In the genomic region with DNA sequence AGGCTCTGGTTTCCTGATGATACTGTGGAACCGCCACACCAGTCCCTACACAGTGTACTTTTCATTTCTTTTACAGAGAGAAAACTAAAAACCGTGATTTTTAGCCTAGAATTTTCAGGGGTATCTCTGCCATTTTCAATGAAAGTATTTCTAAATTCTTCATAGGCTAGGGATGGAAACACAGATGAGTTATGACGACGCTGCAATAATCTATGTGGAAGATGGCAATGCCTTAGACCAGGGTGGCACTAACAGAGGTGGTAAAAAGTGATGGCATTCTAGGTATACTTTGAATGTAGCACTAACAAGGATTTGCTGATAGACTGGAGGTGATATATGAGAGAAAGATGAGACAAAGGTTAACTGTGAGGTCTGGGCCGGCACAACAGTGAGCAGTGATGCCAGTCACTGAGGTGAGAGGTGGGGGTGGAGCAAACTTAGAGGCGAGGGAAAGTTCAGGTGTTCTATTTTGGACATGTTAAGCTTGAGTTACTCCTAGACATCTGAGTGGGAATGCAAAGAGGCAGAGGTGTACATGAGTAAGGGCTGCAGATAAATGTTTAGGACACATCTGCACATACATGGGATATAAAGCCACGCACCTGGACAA, we compare ENCODE assay signal across 19 cellular contexts. TPM values are rescaled to one million over a fixed set of nuclear protein-coding genes. Genes with fewer than 3 reads are reported as not detected.
DNase-seq lines count a peak whose midpoint lies in the region; ATAC-seq, FAIRE-seq and TF ChIP-seq lines count a peak whose summit lies in the region.
"Had no signal": no experiment of that assay in that cellular context is flagged by ENCODE, and none has a peak within 500 bp of the region (broad histone marks: within the 10 kb centered on the region; RNA-seq: fewer than 3 reads in every experiment).

No MANE protein-coding gene starts in this region.

- H3K9me3 ChIP-seq in HepG2 (ENCODE audit: low read length), result no peaks in the 10 kb centered on the region
- no peaks in the 10 kb centered on the region for H3K9me3 ChIP-seq in right lobe of liver
- no peaks in the 10 kb centered on the region for H3K9me3 ChIP-seq in vagina
- H3K9me3 ChIP-seq in mucosa of descending colon, result no peaks in the 10 kb centered on the region
- H3K9me3 ChIP-seq: gastroesophageal sphincter, spleen had no signal

- H4K20me1 ChIP-seq in HepG2 (ENCODE audit: insufficient read depth, low read length), result no peaks in the 10 kb centered on the region

- intact Hi-C loops in HepG2 (cut with micrococcal nuclease; ENCODE audit: unreplicated experiment), result no loop called here
- intact Hi-C loops in right lobe of liver (cut with DNase I), result no loop called here
- intact Hi-C loops in vagina (cut with DNase I), result no loop called here
- intact Hi-C loops in mucosa of descending colon (cut with DNase I, micrococcal nuclease), result no loop called here

- no peak for TF ChIP-seq CTCF in HepG2 (CRISPR knock-in tag; IDR thresholded peaks at IDR 0.05)
- no peak for TF ChIP-seq CTCF in right lobe of liver (IDR thresholded peaks at IDR 0.05)
- TF ChIP-seq CTCF in vagina (IDR thresholded peaks at IDR 0.05), result no peak
- no peak for TF ChIP-seq CTCF in mucosa of descending colon (IDR thresholded peaks at IDR 0.05)

- DNase-seq in HepG2 (ENCODE audit: low spot score), result no peak
- DNase-seq in right lobe of liver, result no peak
- no peak for DNase-seq in vagina (ENCODE audit: extremely low spot score in 2 of 2)
- no peak for DNase-seq in activated CD4-positive, alpha-beta memory T cell treated with anti-CD3 and anti-CD28 coated beads, Interleukin-2, amount 10 ng/mL, durations not matched to agents 7 days and 5 days
- DNase-seq in activated T-cell treated with anti-CD3 and anti-CD28 coated beads, Interleukin-2, amount 50 U/mL, for 72 hours, result no peak
- DNase-seq in mucosa of descending colon, result no peak
- DNase-seq: activated naive CD4-positive, alpha-beta T cell treated with anti-CD3 and anti-CD28 coated beads, Interleukin-2, amount 50 U/mL, for 16 hours; GDM1; KBM-7; NCI-H1417; NCI-H446; PC-3; spleen had no signal

- CTCF ChIA-PET in HepG2 (lab: Yijun Ruan, JAX; ENCODE audit: low intra/inter-chr PET ratio, low total read pairs), result no interaction called here
- CTCF ChIA-PET in activated CD4-positive, alpha-beta memory T cell treated with anti-CD3 and anti-CD28 coated beads, Interleukin-2, amount 10 ng/mL, durations not matched to agents 7 days and 5 days (lab: Charles Lee), result no interaction called here

- TF ChIP-seq POLR2A in HepG2 (IDR thresholded peaks at IDR 0.05; ENCODE audit: insufficient read depth in 1 of 2, low read depth in 2 of 2, low read length in 2 of 2) (no peak), right lobe of liver (IDR thresholded peaks at IDR 0.05) (no peak), vagina (IDR thresholded peaks at IDR 0.05) (no peak)

- 97% methylated on average over 7 of the region's 7 CpGs for WGBS in HepG2 (ENCODE audit: low lambda C conversion rate)
- 96% methylated on average over 7 of the region's 7 CpGs for WGBS in right lobe of liver (ENCODE audit: insufficient coverage, low coverage, low lambda C conversion rate, missing lambda C conversion rate)

- peaks cover 27 to 81% of the 10 kb centered on the region in 2 experiments for H3K36me3 ChIP-seq in HepG2 (replicated peaks in 1 of 2; ENCODE audit: control insufficient read depth in 1 of 2, insufficient read depth in 2 of 2, low read length in 2 of 2)
- H3K36me3 ChIP-seq in right lobe of liver, result peaks cover 0 to 27% (median 5%) of the 10 kb centered on the region in 4 donors
- H3K36me3 ChIP-seq in vagina, result peaks cover 0 to 6% of the 10 kb centered on the region in 2 donors
- no peaks in the 10 kb centered on the region for H3K36me3 ChIP-seq in mucosa of descending colon (ENCODE audit: low read depth)

- no peak overlapping the region for H3K27ac ChIP-seq in HepG2 (ENCODE audit: extremely low read length, insufficient read depth, low read length)
- H3K27ac ChIP-seq in right lobe of liver, result no peak overlapping the region
- peak overlapping the region; percentile 37 for H3K27ac ChIP-seq in vagina
- H3K27ac ChIP-seq: gastroesophageal sphincter, parathyroid adenoma had no signal

- no peak overlapping the region for H3K4me2 ChIP-seq in HepG2 (ENCODE audit: low read depth, low read length)

- FAIRE-seq in HepG2 (lab: Jason Lieb, UNC), result no peak
- FAIRE-seq: bronchial epithelial cell, H1 had no signal

- no peaks in the 10 kb centered on the region for H3K79me2 ChIP-seq in HepG2 (ENCODE audit: insufficient read depth, low read length)
- H3K79me2 ChIP-seq: parathyroid adenoma had no signal

- H3K9me3 Mint-ChIP-seq in activated CD4-positive, alpha-beta memory T cell treated with anti-CD3 and anti-CD28 coated beads, Interleukin-2, amount 10 ng/mL, durations not matched to agents 7 days and 5 days, result no peaks in the 10 kb centered on the region
- no peaks in the 10 kb centered on the region for H3K9me3 Mint-ChIP-seq in activated T-cell treated with anti-CD3 and anti-CD28 coated beads, Interleukin-2, amount 50 U/mL, for 72 hours

- H3K27me3 Mint-ChIP-seq in activated CD4-positive, alpha-beta memory T cell treated with anti-CD3 and anti-CD28 coated beads, Interleukin-2, amount 10 ng/mL, durations not matched to agents 7 days and 5 days, result no peaks in the 10 kb centered on the region
- no peaks in the 10 kb centered on the region for H3K27me3 Mint-ChIP-seq in activated T-cell treated with anti-CD3 and anti-CD28 coated beads, Interleukin-2, amount 50 U/mL, for 72 hours (ENCODE audit: low read depth)

- H3K4me1 ChIP-seq in HepG2 (ENCODE audit: insufficient read depth, low read length) (no peaks in the 10 kb centered on the region), right lobe of liver (no peaks in the 10 kb centered on the region), vagina (peaks cover 24% of the 10 kb centered on the region), mucosa of descending colon (ENCODE audit: low read depth) (no peaks in the 10 kb centered on the region)
- H3K4me1 ChIP-seq: gastroesophageal sphincter, parathyroid adenoma had no signal

- H3K9ac ChIP-seq in HepG2 (ENCODE audit: insufficient read depth, low read depth, low read length), result no peak overlapping the region
- H3K9ac ChIP-seq: parathyroid adenoma had no signal

- peaks cover 2% of the 10 kb centered on the region for H3K4me1 Mint-ChIP-seq in activated CD4-positive, alpha-beta memory T cell treated with anti-CD3 and anti-CD28 coated beads, Interleukin-2, amount 10 ng/mL, durations not matched to agents 7 days and 5 days
- H3K4me1 Mint-ChIP-seq in activated T-cell treated with anti-CD3 and anti-CD28 coated beads, Interleukin-2, amount 50 U/mL, for 72 hours (ENCODE audit: low read depth), result no peaks in the 10 kb centered on the region

- peaks cover 38% of the 10 kb centered on the region for H3K36me3 Mint-ChIP-seq in activated CD4-positive, alpha-beta memory T cell treated with anti-CD3 and anti-CD28 coated beads, Interleukin-2, amount 10 ng/mL, durations not matched to agents 7 days and 5 days (ENCODE audit: low read depth)
- H3K36me3 Mint-ChIP-seq in activated T-cell treated with anti-CD3 and anti-CD28 coated beads, Interleukin-2, amount 50 U/mL, for 72 hours (ENCODE audit: insufficient read depth in 2 of 2), result peaks cover 10 to 32% of the 10 kb centered on the region in 2 donors

- H3K27ac Mint-ChIP-seq in activated CD4-positive, alpha-beta memory T cell treated with anti-CD3 and anti-CD28 coated beads, Interleukin-2, amount 10 ng/mL, durations not matched to agents 7 days and 5 days, result no peak overlapping the region
- no peak overlapping the region for H3K27ac Mint-ChIP-seq in activated T-cell treated with anti-CD3 and anti-CD28 coated beads, Interleukin-2, amount 50 U/mL, for 72 hours

- H3K4me3 ChIP-seq in HepG2 (replicated peaks in 1 of 3; ENCODE audit: insufficient read depth in 1 of 3, low read depth in 2 of 3, low read length in 3 of 3), result no peak overlapping the region
- no peak overlapping the region for H3K4me3 ChIP-seq in right lobe of liver
- no peak overlapping the region for H3K4me3 ChIP-seq in vagina
- no peak overlapping the region for H3K4me3 ChIP-seq in mucosa of descending colon
- H3K4me3 ChIP-seq: gastroesophageal sphincter, spleen had no signal

- TF ChIP-seq RAD21 in HepG2 (CRISPR knock-in tag; IDR thresholded peaks at IDR 0.05), result no peak

- H3K4me3 Mint-ChIP-seq in activated CD4-positive, alpha-beta memory T cell treated with anti-CD3 and anti-CD28 coated beads, Interleukin-2, amount 10 ng/mL, durations not matched to agents 7 days and 5 days, result no peak overlapping the region
- H3K4me3 Mint-ChIP-seq in activated T-cell treated with anti-CD3 and anti-CD28 coated beads, Interleukin-2, amount 50 U/mL, for 72 hours, result no peak overlapping the region

- no TSS peak for BruUV-seq in HepG2 (replicated peaks; lab: Mats Ljungman, UMichigan)

- ATAC-seq in HepG2 (peak; percentile 24; the same call in 1 of the 3 replicates), right lobe of liver (no peak), HG02642 (IDR thresholded peaks at IDR 0.05; ENCODE audit: poor library complexity, unreplicated experiment) (peak; percentile 38), HG03442 (IDR thresholded peaks at IDR 0.05; ENCODE audit: unreplicated experiment) (peak; percentile 7), mucosa of descending colon (no peak)
- ATAC-seq in activated T-cell treated with anti-CD3 and anti-CD28 coated beads, Interleukin-2, amount 50 U/mL, for 72 hours (replicated peaks in 1 of 2), result no peak
- ATAC-seq: gastroesophageal sphincter, PC-3 had no signal

- in situ Hi-C loops in HepG2 (cut with HindIII; ENCODE audit: extremely low pct_ligation_motif_present, low pct_unique_long_range_greater_than_20kb), result no loop called here

- TF ChIP-seq EP300 in HepG2 (IDR thresholded peaks at IDR 0.05; ENCODE audit: low read depth in 2 of 2, low read length in 2 of 2) (no peak), HepG2 (CRISPR knock-in tag; IDR thresholded peaks at IDR 0.05; ENCODE audit: borderline replicate concordance) (no peak)

- H3K27me3 ChIP-seq in HepG2 (ENCODE audit: control insufficient read depth in 1 of 2, insufficient read depth in 2 of 2, low read length in 2 of 2), result no peaks in the 10 kb centered on the region
- no peaks in the 10 kb centered on the region for H3K27me3 ChIP-seq in right lobe of liver
- H3K27me3 ChIP-seq in vagina, result no peaks in the 10 kb centered on the region
- H3K27me3 ChIP-seq: gastroesophageal sphincter, spleen had no signal

- POLR2A ChIA-PET in HepG2 (lab: Yijun Ruan, JAX), result no interaction called here
- POLR2A ChIA-PET in activated CD4-positive, alpha-beta memory T cell treated with anti-CD3 and anti-CD28 coated beads, Interleukin-2, amount 10 ng/mL, durations not matched to agents 7 days and 5 days (lab: Charles Lee), result no interaction called here

- H2AFZ ChIP-seq in HepG2 (ENCODE audit: low read length), result no peak overlapping the region
- H2AFZ ChIP-seq: parathyroid adenoma had no signal

RNA-seq across cellular contexts. Expression of a gene that starts 56.4 kb away (rescaled TPM):
- total RNA-seq in HepG2 (2016; rRNA removed; fragmentation: Illumina TruSeq; extraction: Trizol), result 63.0 and 67.1 TPM in 2 replicates
- 9.8 and 11.3 TPM in 2 replicates for total RNA-seq in HepG2 (2016; cell fraction: cytosol; rRNA removed; fragmentation: Illumina TruSeq; extraction: Trizol; ENCODE audit: low read depth)
- 65.1 and 67.5 TPM in 2 replicates for total RNA-seq in HepG2 (2016; cell fraction: insoluble cytoplasmic fraction; rRNA removed; fragmentation: Illumina TruSeq; extraction: Trizol)
- 13.3 and 17.1 TPM in 2 replicates for total RNA-seq in HepG2 (2016; cell fraction: membrane; rRNA removed; fragmentation: Illumina TruSeq; extraction: Trizol)
- total RNA-seq in HepG2 (2016; cell fraction: nucleus; rRNA removed; fragmentation: Illumina TruSeq; extraction: Trizol), result 163 and 169 TPM in 2 replicates
- polyA plus RNA-seq in HepG2 (2011; rRNA removed), result 38.0 and 39.1 TPM in 2 replicates
- 12.5 and 17.8 TPM in 2 replicates for polyA plus RNA-seq in HepG2 (2011; cell fraction: cytosol; rRNA removed)
- polyA plus RNA-seq in HepG2 (2011; cell fraction: nucleus; rRNA removed), result 80.7 and 97.9 TPM in 2 replicates
- polyA plus RNA-seq in HepG2 (2012), result 25.2 and 35.3 TPM in 2 replicates
- 1.3 and 1.8 TPM in 2 replicates for polyA plus RNA-seq in HepG2 (2016; cell fraction: cytosol; fragmentation: Illumina TruSeq; extraction: Trizol; ENCODE audit: low read depth)
- polyA plus RNA-seq in HepG2 (2016; cell fraction: insoluble cytoplasmic fraction; fragmentation: Illumina TruSeq; extraction: Trizol; ENCODE audit: low read depth), result 31.1 and 32.4 TPM in 2 replicates
- 3.7 TPM in 2 replicates for polyA plus RNA-seq in HepG2 (2016; cell fraction: membrane; fragmentation: Illumina TruSeq; extraction: Trizol; ENCODE audit: low read depth)
- polyA plus RNA-seq in HepG2 (2016; cell fraction: nucleus; fragmentation: Illumina TruSeq; extraction: Trizol; ENCODE audit: insufficient read depth, low read depth), result 95.6 and 102 TPM in 2 replicates
- 6.0 and 33.9 TPM in 2 replicates for polyA minus RNA-seq in HepG2 (2011; rRNA and poly(A)+ RNA removed; ENCODE audit: low replicate concordance)
- 24.3 and 27.9 TPM in 2 replicates for polyA minus RNA-seq in HepG2 (2011; cell fraction: cytosol; rRNA and poly(A)+ RNA removed)
- 383 and 385 TPM in 2 replicates for polyA minus RNA-seq in HepG2 (2011; cell fraction: nucleus; rRNA and poly(A)+ RNA removed)
- 1 to 10 TPM; 4.7 to 8.9 (median 7.2) TPM for total RNA-seq in right lobe of liver
- total RNA-seq in vagina, result 40.5 TPM
- total RNA-seq in activated CD4-positive, alpha-beta memory T cell treated with anti-CD3 and anti-CD28 coated beads, Interleukin-2, amount 10 ng/mL, durations not matched to agents 7 days and 5 days, result 10 to 100 TPM; 16.5 to 17.1 TPM
- total RNA-seq in activated T-cell treated with anti-CD3 and anti-CD28 coated beads, Interleukin-2, amount 50 U/mL, for 72 hours, result 10 to 100 TPM; 24.9 to 26.8 TPM
- total RNA-seq in mucosa of descending colon, result 10 to 100 TPM; 10.4 to 22.2 (median 17.2) TPM

Comparison
In these comparisons a context has a peak if more than half of its experiments do, and no peak if none do; other contexts are left out.
1. ATAC-seq: peak in HepG2 (single experiment), HG02642 (single experiment) and HG03442 (single experiment); none in right lobe of liver (0 of 4), activated T-cell treated with anti-CD3 and anti-CD28 coated beads, Interleukin-2, amount 50 U/mL, for 72 hours (0 of 2) and mucosa of descending colon (single experiment).